7 cellular contexts compared by ENCODE assay signal in genomic region chr5:98768160-98769005, GRCh38. TPM values are rescaled to one million over a fixed set of nuclear protein-coding genes. Genes with fewer than 3 reads are reported as not detected.
DNase-seq lines count a peak whose midpoint lies in the region; ATAC-seq, FAIRE-seq and TF ChIP-seq lines count a peak whose summit lies in the region.

No MANE protein-coding gene starts in this region.

- peak overlapping the region; percentile 98 for H3K56ac ChIP-seq in IMR-90 (ENCODE audit: extremely low read depth, insufficient read depth, low read length)

- in situ Hi-C loops in IMR-90 (cut with MboI; ENCODE audit: low sequenced_read_pairs), result loop anchor here (5.0 to 10.0 kb wide), 3 partner anchors 314 to 656 kb away; no protein-coding TSS in a partner anchor

- intact Hi-C loops in IMR-90 (cut with micrococcal nuclease), result loop anchor here (1.0 to 10.0 kb wide), 10 partner anchors 134 to 1537 kb away; no protein-coding TSS in a partner anchor

- peak overlapping the region; percentile 93 for H2BK15ac ChIP-seq in IMR-90 (ENCODE audit: low read depth, low read length)

- H3K18ac ChIP-seq in IMR-90 (ENCODE audit: low read depth, low read length), result peak overlapping the region; percentile 96

- peak overlapping the region; percentile 92 to 98 for H4K8ac ChIP-seq in IMR-90 (ENCODE audit: low read depth in 2 of 2, low read length in 2 of 2)

- peak overlapping the region; percentile 97 for H3K23ac ChIP-seq in IMR-90 (ENCODE audit: low read depth, low read length)

- ATAC-seq in GM21576 (IDR thresholded peaks at IDR 0.05; ENCODE audit: unreplicated experiment), result peak; percentile 47
- peak; percentile 33 for ATAC-seq in IMR-90 (ENCODE audit: low read depth)

- H3K27me3 ChIP-seq in IMR-90 (ENCODE audit: control insufficient read depth, insufficient read depth, low read length), result no peaks in the 10 kb centered on the region
- H3K27me3 ChIP-seq in bronchial epithelial cell (ENCODE audit: control insufficient read depth, insufficient read depth, low read length), result no peaks in the 10 kb centered on the region

- FAIRE-seq in bronchial epithelial cell (lab: Jason Lieb, UNC), result no peak

- H3K4me2 ChIP-seq in IMR-90 (ENCODE audit: low read depth, low read length), result peak overlapping the region; percentile 95

- BruUV-seq in IMR-90 (replicated peaks; lab: Mats Ljungman, UMichigan), result no TSS peak

- H3K79me1 ChIP-seq in IMR-90 (ENCODE audit: low read depth in 1 of 2, low read length in 2 of 2), result peaks cover 0 to 13% of the 10 kb centered on the region in 2 experiments; a peak in 2 of 4 replicates

- H3K4me1 ChIP-seq in IMR-90 (ENCODE audit: control insufficient read depth, insufficient read depth, low read length), result peaks cover 6% of the 10 kb centered on the region; the same call in 1 of the 2 replicates

- no peaks in the 10 kb centered on the region for H3K9me1 ChIP-seq in IMR-90 (ENCODE audit: insufficient read depth, low read length)

- DNase-seq in IMR-90, result peak; percentile 73
- DNase-seq in SHP77 treated with DMSO at 0.1 percent for 48 hours (lab: John Stamatoyannopoulos, UW), result peak; percentile 33
- DNase-seq in bronchial epithelial cell (ENCODE audit: low read depth), result peak; percentile 58
- peak; percentile 67 for DNase-seq in iPS-NIHi7 (ENCODE audit: extremely low spot score)
- no peak for DNase-seq in skeletal muscle cell (ENCODE audit: low read depth)

- 1% methylated on average over 25 of the region's 41 CpGs; no CpG with 5 or more reads in 1 of the 2 experiments for WGBS in IMR-90 (ENCODE audit: extremely low coverage in 2 of 2, insufficient read length in 1 of 2), 2 experiments

- H2AK5ac ChIP-seq in IMR-90 (ENCODE audit: low read depth, low read length), result peak overlapping the region; percentile 88

- no peaks in the 10 kb centered on the region for H3K9me3 ChIP-seq in IMR-90 (ENCODE audit: control insufficient read depth, insufficient read depth, low read length)

- peak; percentile 90 for TF ChIP-seq RAD21 in IMR-90 (IDR thresholded peaks at IDR 0.05; ENCODE audit: low read length)

- POLR2A ChIA-PET in IMR-90 (lab: Charles Lee; ENCODE audit: unreplicated experiment), result interaction anchor here (0.6 to 1.3 kb wide), 4 partner anchors 47 to 1537 kb away, joined by 3 to 4 read pairs (median 3); no protein-coding TSS in a partner anchor

- peak overlapping the region; percentile 99 for H3K4ac ChIP-seq in IMR-90 (ENCODE audit: low read depth, low read length)

- peak overlapping the region; percentile 95 for H2BK20ac ChIP-seq in IMR-90 (ENCODE audit: low read depth, low read length)

- peak; percentile 59; the same call in 1 of the 2 replicates for TF ChIP-seq POLR2A in IMR-90 (IDR thresholded peaks at IDR 0.05; ENCODE audit: low read depth, low read length)

- H3K36me3 ChIP-seq in IMR-90 (ENCODE audit: control insufficient read depth, insufficient read depth, low read length) (no peaks in the 10 kb centered on the region; the same call in 1 of the 2 replicates), bronchial epithelial cell (ENCODE audit: control insufficient read depth, insufficient read depth, low read length) (no peaks in the 10 kb centered on the region)

- peak overlapping the region; percentile 98 for H3K9ac ChIP-seq in IMR-90 (ENCODE audit: low read depth, low read length)

- dilution Hi-C loops in IMR-90 (cut with HindIII; ENCODE audit: low sequenced_read_pairs, unreplicated experiment), result no loop called here

- H3K14ac ChIP-seq in IMR-90 (replicated peaks; ENCODE audit: low read depth, low read length), result peak overlapping the region; percentile 94

- H4K91ac ChIP-seq in IMR-90 (ENCODE audit: insufficient read depth, low read depth, low read length), result peak overlapping the region; percentile 95

- peak overlapping the region; percentile 90 for H2AFZ ChIP-seq in IMR-90 (replicated peaks; ENCODE audit: low read length, poor library complexity)

- peak overlapping the region; percentile 85 for H3K27ac ChIP-seq in IMR-90 (ENCODE audit: insufficient read depth, low read length)

- H2BK120ac ChIP-seq in IMR-90 (ENCODE audit: low read depth, low read length), result peak overlapping the region; percentile 93

- H4K20me1 ChIP-seq in IMR-90 (ENCODE audit: insufficient read depth, low read length), result no peaks in the 10 kb centered on the region

- CTCF ChIA-PET in IMR-90 (lab: Yijun Ruan, JAX), result interaction anchor here (0.6 to 2.1 kb wide), 22 partner anchors 12 to 1343 kb away, joined by 3 to 7 read pairs (median 3); no protein-coding TSS in a partner anchor

- H4K5ac ChIP-seq in IMR-90 (ENCODE audit: low read depth, low read length), result peak overlapping the region; percentile 90

- H3K4me3 ChIP-seq in GM08714 (ENCODE audit: low read length), result peak overlapping the region; percentile 60; the same call in 1 of the 2 replicates
- peak overlapping the region; percentile 81 for H3K4me3 ChIP-seq in IMR-90 (ENCODE audit: insufficient read depth, low read depth, low read length)
- H3K4me3 ChIP-seq in bronchial epithelial cell (ENCODE audit: low read depth, low read length), result peak overlapping the region; percentile 69
- H3K4me3 ChIP-seq in skeletal muscle cell (ENCODE audit: low read depth, low read length), result peak overlapping the region; percentile 83

- peak overlapping the region; percentile 95 for H2AK9ac ChIP-seq in IMR-90 (replicated peaks; ENCODE audit: low read depth, low read length, poor library complexity)

- TF ChIP-seq CTCF in IMR-90 (conservative IDR thresholded peaks at IDR 0.05; ENCODE audit: low read depth, low read length) (peak; percentile 88), bronchial epithelial cell (IDR thresholded peaks at IDR 0.05; ENCODE audit: insufficient read depth, low read length, severe bottlenecking) (peak; percentile 89)

- peak overlapping the region; percentile 88 for H2BK5ac ChIP-seq in IMR-90 (ENCODE audit: low read depth, low read length, poor library complexity, severe bottlenecking)

TF ChIP-seq in IMR-90, 13 proteins besides CTCF, POLR2A, EP300 and RAD21:
- TF ChIP-seq MAZ (IDR thresholded peaks at IDR 0.05; ENCODE audit: borderline replicate concordance, low read depth, low read length), result peak; percentile 70; the same call in 1 of the 2 replicates
- no peak for TF ChIP-seq CEBPB (IDR thresholded peaks at IDR 0.05; ENCODE audit: low read depth, low read length)
- TF ChIP-seq SMC3 (IDR thresholded peaks at IDR 0.05; ENCODE audit: low read depth, low read length), result peak; percentile 63
- 0 out of 2 replicates have a peak, but pooled peaks have one; percentile 44 for TF ChIP-seq CHD1 (IDR thresholded peaks at IDR 0.05; ENCODE audit: low read depth, low read length)

RNA-seq across cellular contexts. Expression of gene RGMB, which starts 5.1 kb away (rescaled TPM):
- 74.4 and 83.0 TPM in 2 replicates for total RNA-seq in IMR-90 (2012; rRNA removed)
- polyA plus RNA-seq in IMR-90 (2012; rRNA removed), result 128 and 129 TPM in 2 replicates
- polyA plus RNA-seq in IMR-90 (2012; cell fraction: cytosol; rRNA removed), result 104 and 165 TPM in 2 replicates
- 301 and 527 TPM in 2 replicates for polyA plus RNA-seq in IMR-90 (2012; cell fraction: nucleus; rRNA removed; ENCODE audit: low replicate concordance)
- total RNA-seq in bronchial epithelial cell, result 6.8 and 6.9 TPM in 2 replicates
